In genomic region chr2:166539340-166540162, GRCh38 we compare ENCODE assay signal across 8 cellular contexts. TPM values are rescaled to one million over a fixed set of nuclear protein-coding genes. Genes with fewer than 3 reads are reported as not detected.
DNase-seq lines count a peak whose midpoint lies in the region; ATAC-seq, FAIRE-seq and TF ChIP-seq lines count a peak whose summit lies in the region.

No MANE protein-coding gene starts in this region.

- no peak overlapping the region for H3K4me3 Mint-ChIP-seq in neural progenitor cell

- no peaks in the 10 kb centered on the region for H3K4me1 ChIP-seq in neural progenitor cell

- H3K27me3 ChIP-seq in neural progenitor cell: no peaks in the 10 kb centered on the region

- DNase-seq in COLO668 (lab: John Stamatoyannopoulos, UW; ENCODE audit: unreplicated experiment): peak; percentile 41
- DNase-seq in GM18507 (ENCODE audit: extremely low spot score, insufficient read length, low read depth): no peak
- DNase-seq in NCI-H1092 (lab: John Stamatoyannopoulos, UW): peak; percentile 43
- peak; percentile 94 for DNase-seq in fibroblast of peridontal ligament (ENCODE audit: extremely low read depth)
- DNase-seq in neural progenitor cell (ENCODE audit: low spot score): peak; percentile 72
- no peak for DNase-seq in effector CD8-positive, alpha-beta T cell (lab: John Stamatoyannopoulos, UW)

- H4K20me1 ChIP-seq in neural progenitor cell (ENCODE audit: low read depth): no peaks in the 10 kb centered on the region

- H3K4me3 ChIP-seq in neural progenitor cell: no peak overlapping the region

- peak overlapping the region; percentile 74 for H2AFZ ChIP-seq in neural progenitor cell (replicated peaks)

- no peaks in the 10 kb centered on the region for H3K79me2 ChIP-seq in neural progenitor cell (ENCODE audit: low read depth)

- FAIRE-seq in GM18507 (lab: Jason Lieb, UNC) (peak; percentile 82), TTC549 (lab: Jason Lieb, UNC) (peak; percentile 81)

- no peaks in the 10 kb centered on the region for H3K4me1 Mint-ChIP-seq in neural progenitor cell

- peak; percentile 92 for TF ChIP-seq CTCF in neural progenitor cell (IDR thresholded peaks at IDR 0.05)

- H3K36me3 ChIP-seq in neural progenitor cell: no peaks in the 10 kb centered on the region

- H3K4me2 ChIP-seq in neural progenitor cell: no peak overlapping the region

- H3K27me3 Mint-ChIP-seq in neural progenitor cell (ENCODE audit: insufficient read depth, low read depth): no peaks in the 10 kb centered on the region

- no peak overlapping the region for H3K27ac Mint-ChIP-seq in neural progenitor cell

- H3F3A ChIP-seq in neural progenitor cell (ENCODE audit: low read depth): no peaks in the 10 kb centered on the region

- H3K9me3 Mint-ChIP-seq in neural progenitor cell: no peaks in the 10 kb centered on the region

- no peak overlapping the region for H3K9ac ChIP-seq in neural progenitor cell

- no peak overlapping the region for H3K27ac ChIP-seq in neural progenitor cell

- ATAC-seq in HG02852 (IDR thresholded peaks at IDR 0.05; ENCODE audit: unreplicated experiment): peak; percentile 98

- no peaks in the 10 kb centered on the region for H3K9me3 ChIP-seq in neural progenitor cell (ENCODE audit: low read depth)

- no peaks in the 10 kb centered on the region for H3K36me3 Mint-ChIP-seq in neural progenitor cell

RNA-seq across cellular contexts. Expression of gene SCN7A, which starts 45.5 kb away (rescaled TPM):
- total RNA-seq in neural progenitor cell (ENCODE audit: low replicate concordance): 0.81 and 1.0 TPM in 2 replicates

Comparison
In these comparisons a context has a peak if more than half of its experiments do, and no peak if none do; other contexts are left out.
1. DNase-seq: peak in COLO668 (single experiment), NCI-H1092 (single experiment), fibroblast of peridontal ligament (single experiment) and neural progenitor cell (single experiment); none in GM18507 (single experiment) and effector CD8-positive, alpha-beta T cell (single experiment).